ENCODE assay signal across 1 cellular context in genomic region chr12:93784339-93785086, GRCh38.
TF ChIP-seq lines count a peak whose summit lies in the region.

No MANE protein-coding gene starts in this region.

TF ChIP-seq in K562, 482 proteins besides CTCF, POLR2A, EP300 and RAD21 (continued from another document and continues in another):
- TF ChIP-seq CHD7 (IDR thresholded peaks at IDR 0.05; ENCODE audit: low read depth, low read length), result no peak
- no peak for TF ChIP-seq ZBTB8A (IDR thresholded peaks at IDR 0.05; ENCODE audit: partially characterized antibody)
- TF ChIP-seq, protein P1, sequence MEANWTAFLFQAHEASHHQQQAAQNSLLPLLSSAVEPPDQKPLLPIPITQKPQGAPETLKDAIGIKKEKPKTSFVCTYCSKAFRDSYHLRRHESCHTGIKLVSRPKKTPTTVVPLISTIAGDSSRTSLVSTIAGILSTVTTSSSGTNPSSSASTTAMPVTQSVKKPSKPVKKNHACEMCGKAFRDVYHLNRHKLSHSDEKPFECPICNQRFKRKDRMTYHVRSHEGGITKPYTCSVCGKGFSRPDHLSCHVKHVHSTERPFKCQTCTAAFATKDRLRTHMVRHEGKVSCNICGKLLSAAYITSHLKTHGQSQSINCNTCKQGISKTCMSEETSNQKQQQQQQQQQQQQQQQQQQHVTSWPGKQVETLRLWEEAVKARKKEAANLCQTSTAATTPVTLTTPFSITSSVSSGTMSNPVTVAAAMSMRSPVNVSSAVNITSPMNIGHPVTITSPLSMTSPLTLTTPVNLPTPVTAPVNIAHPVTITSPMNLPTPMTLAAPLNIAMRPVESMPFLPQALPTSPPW (CRISPR knock-in tag; IDR thresholded peaks at IDR 0.05), result no peak
- TF ChIP-seq HDAC1 (IDR thresholded peaks at IDR 0.05), result peak in 1 of 2 experiments; percentile 90; a peak in 2 of 4 replicates
- TF ChIP-seq TAL1 (IDR thresholded peaks at IDR 0.05), result peak; percentile 66
- TF ChIP-seq CCNT2 (IDR thresholded peaks at IDR 0.05; ENCODE audit: borderline replicate concordance, extremely low read depth, insufficient read length, low read depth, low read length), result peak; percentile 35
- TF ChIP-seq PHTF2 (CRISPR knock-in tag; IDR thresholded peaks at IDR 0.05), result no peak
- TF ChIP-seq RBM15 (IDR thresholded peaks at IDR 0.05; ENCODE audit: insufficient read depth, low read length), result no peak
- TF ChIP-seq FOXP4 (CRISPR knock-in tag; IDR thresholded peaks at IDR 0.05; ENCODE audit: borderline replicate concordance), result no peak
- peak; percentile 66 for TF ChIP-seq ZFP36 (IDR thresholded peaks at IDR 0.05; ENCODE audit: low read depth, low read length, partially characterized antibody)
- TF ChIP-seq, protein P2, sequence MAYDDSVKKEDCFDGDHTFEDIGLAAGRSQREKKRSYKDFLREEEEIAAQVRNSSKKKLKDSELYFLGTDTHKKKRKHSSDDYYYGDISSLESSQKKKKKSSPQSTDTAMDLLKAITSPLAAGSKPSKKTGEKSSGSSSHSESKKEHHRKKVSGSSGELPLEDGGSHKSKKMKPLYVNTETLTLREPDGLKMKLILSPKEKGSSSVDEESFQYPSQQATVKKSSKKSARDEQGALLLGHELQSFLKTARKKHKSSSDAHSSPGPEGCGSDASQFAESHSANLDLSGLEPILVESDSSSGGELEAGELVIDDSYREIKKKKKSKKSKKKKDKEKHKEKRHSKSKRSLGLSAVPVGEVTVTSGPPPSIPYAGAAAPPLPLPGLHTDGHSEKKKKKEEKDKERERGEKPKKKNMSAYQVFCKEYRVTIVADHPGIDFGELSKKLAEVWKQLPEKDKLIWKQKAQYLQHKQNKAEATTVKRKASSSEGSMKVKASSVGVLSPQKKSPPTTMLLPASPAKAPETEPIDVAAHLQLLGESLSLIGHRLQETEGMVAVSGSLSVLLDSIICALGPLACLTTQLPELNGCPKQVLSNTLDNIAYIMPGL (CRISPR knock-in tag; IDR thresholded peaks at IDR 0.05), result no peak
- TF ChIP-seq ELF4 (CRISPR knock-in tag; IDR thresholded peaks at IDR 0.05), result peak; percentile 20; the same call in 1 of the 2 replicates
- no peak for TF ChIP-seq PRPF4 (IDR thresholded peaks at IDR 0.05; ENCODE audit: insufficient read depth, low read depth, low read length, poor library complexity, severe bottlenecking)
- TF ChIP-seq, protein P3, sequence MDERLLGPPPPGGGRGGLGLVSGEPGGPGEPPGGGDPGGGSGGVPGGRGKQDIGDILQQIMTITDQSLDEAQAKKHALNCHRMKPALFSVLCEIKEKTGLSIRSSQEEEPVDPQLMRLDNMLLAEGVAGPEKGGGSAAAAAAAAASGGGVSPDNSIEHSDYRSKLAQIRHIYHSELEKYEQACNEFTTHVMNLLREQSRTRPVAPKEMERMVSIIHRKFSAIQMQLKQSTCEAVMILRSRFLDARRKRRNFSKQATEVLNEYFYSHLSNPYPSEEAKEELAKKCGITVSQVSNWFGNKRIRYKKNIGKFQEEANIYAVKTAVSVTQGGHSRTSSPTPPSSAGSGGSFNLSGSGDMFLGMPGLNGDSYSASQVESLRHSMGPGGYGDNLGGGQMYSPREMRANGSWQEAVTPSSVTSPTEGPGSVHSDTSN (CRISPR knock-in tag; IDR thresholded peaks at IDR 0.05; ENCODE audit: low read depth), result peak; percentile 15; the same call in 1 of the 2 replicates
- TF ChIP-seq, protein P3 (tag; conservative IDR thresholded peaks at IDR 0.05; ENCODE audit: low read depth), result peak; percentile 91
- TF ChIP-seq CHD2 (IDR thresholded peaks at IDR 0.05; ENCODE audit: low read depth, low read length), result no peak
- TF ChIP-seq NBN (IDR thresholded peaks at IDR 0.05; ENCODE audit: low read depth), result peak; percentile 84; the same call in 1 of the 2 replicates
- TF ChIP-seq ZNF263 (CRISPR knock-in tag; IDR thresholded peaks at IDR 0.05; ENCODE audit: borderline replicate concordance), result peak; percentile 12; the same call in 1 of the 2 replicates
- 0 out of 2 replicates have a peak, but pooled peaks have one; percentile 38 for TF ChIP-seq GATAD2A (IDR thresholded peaks at IDR 0.05)
- no peak for TF ChIP-seq GATAD2B (IDR thresholded peaks at IDR 0.05; ENCODE audit: borderline replicate concordance)
- peak; percentile 42; the same call in 1 of the 2 replicates for TF ChIP-seq TOE1 (IDR thresholded peaks at IDR 0.05; ENCODE audit: borderline replicate concordance)
- TF ChIP-seq TOE1 (CRISPR knock-in tag; IDR thresholded peaks at IDR 0.05; ENCODE audit: borderline replicate concordance, low read depth), result no peak
- TF ChIP-seq ZNF511 (CRISPR knock-in tag; IDR thresholded peaks at IDR 0.05), result no peak
- TF ChIP-seq, protein P4, sequence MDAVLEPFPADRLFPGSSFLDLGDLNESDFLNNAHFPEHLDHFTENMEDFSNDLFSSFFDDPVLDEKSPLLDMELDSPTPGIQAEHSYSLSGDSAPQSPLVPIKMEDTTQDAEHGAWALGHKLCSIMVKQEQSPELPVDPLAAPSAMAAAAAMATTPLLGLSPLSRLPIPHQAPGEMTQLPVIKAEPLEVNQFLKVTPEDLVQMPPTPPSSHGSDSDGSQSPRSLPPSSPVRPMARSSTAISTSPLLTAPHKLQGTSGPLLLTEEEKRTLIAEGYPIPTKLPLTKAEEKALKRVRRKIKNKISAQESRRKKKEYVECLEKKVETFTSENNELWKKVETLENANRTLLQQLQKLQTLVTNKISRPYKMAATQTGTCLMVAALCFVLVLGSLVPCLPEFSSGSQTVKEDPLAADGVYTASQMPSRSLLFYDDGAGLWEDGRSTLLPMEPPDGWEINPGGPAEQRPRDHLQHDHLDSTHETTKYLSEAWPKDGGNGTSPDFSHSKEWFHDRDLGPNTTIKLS (IDR thresholded peaks at IDR 0.05; ENCODE audit: borderline replicate concordance, low read depth), result peak; percentile 76
- peak; percentile 70; the same call in 1 of the 2 replicates for TF ChIP-seq JUND (IDR thresholded peaks at IDR 0.05; ENCODE audit: borderline replicate concordance, low read depth, low read length)
- no peak; the same call in 2 of the 3 replicates for TF ChIP-seq JUND (tag; IDR thresholded peaks at IDR 0.05; ENCODE audit: borderline replicate concordance, low read depth, low read length)
- no peak for TF ChIP-seq PHF20 (IDR thresholded peaks at IDR 0.05; ENCODE audit: partially characterized antibody)
- no peak for TF ChIP-seq HSF4 (CRISPR knock-in tag; IDR thresholded peaks at IDR 0.05; ENCODE audit: borderline replicate concordance)
- TF ChIP-seq, protein P5, sequence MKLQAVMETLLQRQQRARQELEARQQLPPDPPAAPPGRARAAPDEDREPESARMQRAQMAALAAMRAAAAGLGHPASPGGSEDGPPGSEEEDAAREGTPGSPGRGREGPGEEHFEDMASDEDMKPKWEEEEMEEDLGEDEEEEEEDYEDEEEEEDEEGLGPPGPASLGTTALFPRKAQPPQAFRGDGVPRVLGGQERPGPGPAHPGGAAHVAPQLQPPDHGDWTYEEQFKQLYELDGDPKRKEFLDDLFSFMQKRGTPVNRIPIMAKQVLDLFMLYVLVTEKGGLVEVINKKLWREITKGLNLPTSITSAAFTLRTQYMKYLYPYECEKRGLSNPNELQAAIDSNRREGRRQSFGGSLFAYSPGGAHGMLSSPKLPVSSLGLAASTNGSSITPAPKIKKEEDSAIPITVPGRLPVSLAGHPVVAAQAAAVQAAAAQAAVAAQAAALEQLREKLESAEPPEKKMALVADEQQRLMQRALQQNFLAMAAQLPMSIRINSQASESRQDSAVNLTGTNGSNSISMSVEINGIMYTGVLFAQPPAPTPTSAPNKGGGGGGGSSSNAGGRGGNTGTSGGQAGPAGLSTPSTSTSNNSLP (IDR thresholded peaks at IDR 0.05; ENCODE audit: borderline replicate concordance, low read depth, low read length), result 0 out of 2 replicates have a peak, but pooled peaks have one; percentile 2
- TF ChIP-seq ESRRA (IDR thresholded peaks at IDR 0.05; ENCODE audit: borderline replicate concordance, low read depth), result no peak
- peak; percentile 42 for TF ChIP-seq HDAC3 (IDR thresholded peaks at IDR 0.05; ENCODE audit: borderline replicate concordance, partially characterized antibody)
